In the genomic region with DNA sequence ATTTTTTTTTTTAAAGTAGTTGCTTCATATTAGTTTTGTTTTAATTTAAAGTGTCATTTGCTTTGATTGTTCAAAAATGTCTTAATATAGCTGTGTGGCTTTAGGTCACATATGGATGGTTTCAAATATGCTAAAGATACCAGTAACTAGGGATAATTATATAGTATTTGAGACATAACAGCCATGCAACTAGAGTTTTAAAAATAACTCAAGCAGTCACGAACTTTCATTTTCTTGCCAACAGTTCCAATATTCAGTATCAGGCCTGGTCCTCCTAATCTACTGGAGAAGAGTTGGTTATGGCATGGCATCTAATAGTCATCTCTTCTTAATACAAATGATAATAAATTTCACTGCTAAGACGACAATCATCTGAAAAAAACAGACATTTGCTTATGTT, we compare ENCODE assay signal across 15 cellular contexts. TPM values are rescaled to one million over a fixed set of nuclear protein-coding genes. Genes with fewer than 3 reads are reported as not detected.
DNase-seq lines count a peak whose midpoint lies in the region; ATAC-seq and TF ChIP-seq lines count a peak whose summit lies in the region.
"Had no signal": no experiment of that assay in that cellular context is flagged by ENCODE, and none has a peak within 500 bp of the region (broad histone marks: within the 10 kb centered on the region; RNA-seq: fewer than 3 reads in every experiment).

No MANE protein-coding gene starts in this region.

- H3K4me3 ChIP-seq in SK-N-SH (ENCODE audit: low read depth in 2 of 2, low read length in 1 of 2) (no peak overlapping the region; a peak in 1 of 4 replicates), epithelial cell of proximal tubule (ENCODE audit: low read depth, low read length) (peak overlapping the region; percentile 75), neural cell (ENCODE audit: low read length) (peak overlapping the region; percentile 86), upper lobe of left lung (no peak overlapping the region)
- H3K4me3 ChIP-seq: colonic mucosa had no signal

- DNase-seq in SK-N-SH (no peak), epithelial cell of proximal tubule (ENCODE audit: low read depth) (no peak), upper lobe of left lung (no peak)
- DNase-seq: activated CD4-positive, alpha-beta T cell treated with anti-CD3 and anti-CD28 coated beads, Interleukin-2, amount 50 U/mL, for 1 hour; colonic mucosa; hippocampal formation; NCI-H1694; NCI-H82 had no signal

- no peak for TF ChIP-seq RAD21 in SK-N-SH (IDR thresholded peaks at IDR 0.05; ENCODE audit: low read length)
- TF ChIP-seq RAD21 in neural cell (conservative IDR thresholded peaks at IDR 0.05) = no peak

- POLR2A ChIA-PET in SK-N-SH (lab: Yijun Ruan, JAX) = no interaction called here

- H3K4me1 ChIP-seq in SK-N-SH (ENCODE audit: control insufficient read depth in 1 of 2, insufficient read depth in 2 of 2, low read depth in 1 of 2, low read length in 1 of 2) (peaks cover 55 to 69% of the 10 kb centered on the region in 2 experiments), upper lobe of left lung (peaks cover 67 to 84% (median 83%) of the 10 kb centered on the region in 4 donors)

- ATAC-seq in SK-N-SH treated with all-trans-retinoic acid at 6 μM for 48 hours (no peak), upper lobe of left lung (ENCODE audit: low FRiP score in 2 of 2) (no peak), HG02571 (IDR thresholded peaks at IDR 0.05; ENCODE audit: unreplicated experiment) (no peak), GM21381 (IDR thresholded peaks at IDR 0.05; ENCODE audit: unreplicated experiment) (no peak), GM19452 (IDR thresholded peaks at IDR 0.05; ENCODE audit: unreplicated experiment) (no peak)

- peak overlapping the region; percentile 89 to 97; a peak in 3 of 4 replicates for H3K27ac ChIP-seq in SK-N-SH (ENCODE audit: low read depth in 2 of 2, low read length in 1 of 2)
- H3K27ac ChIP-seq in neural cell (ENCODE audit: low read length) = no peak overlapping the region
- peak overlapping the region; percentile 98 to 99 (median 99) for H3K27ac ChIP-seq in upper lobe of left lung
- H3K27ac ChIP-seq: 22Rv1 had no signal

- TF ChIP-seq CTCF in SK-N-SH (IDR thresholded peaks at IDR 0.05) = no peak
- no peak for TF ChIP-seq CTCF in epithelial cell of proximal tubule (conservative IDR thresholded peaks at IDR 0.05; ENCODE audit: low read depth, low read length)
- no peak for TF ChIP-seq CTCF in neural cell (IDR thresholded peaks at IDR 0.05; ENCODE audit: poor library complexity, severe bottlenecking)
- TF ChIP-seq CTCF in upper lobe of left lung (IDR thresholded peaks at IDR 0.05) = no peak

- TF ChIP-seq POLR2A in upper lobe of left lung (IDR thresholded peaks at IDR 0.05) = no peak

- 44% methylated on average over 2 of the region's 2 CpGs for WGBS in SK-N-SH (ENCODE audit: low lambda C conversion rate)
- 38 to 47% methylated on average over 2 of the region's 2 CpGs for WGBS in upper lobe of left lung, 2 donors

- H3F3A ChIP-seq in SK-N-SH (replicated peaks; ENCODE audit: insufficient read depth) = peaks cover 47% of the 10 kb centered on the region
- H3F3A ChIP-seq in neural cell (ENCODE audit: insufficient read depth, low read length, poor library complexity, severe bottlenecking) = no peaks in the 10 kb centered on the region

- H3K4me2 ChIP-seq in SK-N-SH = peak overlapping the region; percentile 84
- H3K4me2 ChIP-seq in neural cell (ENCODE audit: low read length) = peak overlapping the region; percentile 95

- H3K9ac ChIP-seq in SK-N-SH = peak overlapping the region; percentile 94; the same call in 1 of the 2 replicates
- no peak overlapping the region for H3K9ac ChIP-seq in neural cell (ENCODE audit: low read length)

- H3K79me2 ChIP-seq in SK-N-SH (ENCODE audit: insufficient read depth) (peaks cover 92% of the 10 kb centered on the region), neural cell (replicated peaks; ENCODE audit: insufficient read depth, low read length) (peaks cover 93% of the 10 kb centered on the region)

- H2AFZ ChIP-seq in SK-N-SH (ENCODE audit: low read depth) (no peak overlapping the region), neural cell (ENCODE audit: low read depth, low read length) (no peak overlapping the region)

- peaks cover 52% of the 10 kb centered on the region for H4K20me1 ChIP-seq in SK-N-SH (ENCODE audit: insufficient read depth)
- H4K20me1 ChIP-seq in neural cell (ENCODE audit: insufficient read depth) = peaks cover 28% of the 10 kb centered on the region

- H3K9me2 ChIP-seq in SK-N-SH = no peaks in the 10 kb centered on the region
- H3K9me2 ChIP-seq in neural cell (ENCODE audit: insufficient read depth, low read length) = no peaks in the 10 kb centered on the region

- H3K9me3 ChIP-seq in SK-N-SH (no peaks in the 10 kb centered on the region), neural cell (ENCODE audit: low read length) (no peaks in the 10 kb centered on the region), upper lobe of left lung (no peaks in the 10 kb centered on the region)
- H3K9me3 ChIP-seq: colonic mucosa had no signal

- no peak for TF ChIP-seq EP300 in SK-N-SH (IDR thresholded peaks at IDR 0.05; ENCODE audit: borderline replicate concordance in 1 of 2, low read depth in 1 of 2, low read length in 1 of 2)
- TF ChIP-seq EP300 in neural cell (conservative IDR thresholded peaks at IDR 0.05; ENCODE audit: poor library complexity, severe bottlenecking) = no peak
- TF ChIP-seq EP300 in upper lobe of left lung (IDR thresholded peaks at IDR 0.05) = no peak

- no peaks in the 10 kb centered on the region for H3K27me3 ChIP-seq in SK-N-SH (ENCODE audit: insufficient read depth)
- H3K27me3 ChIP-seq in neural cell (ENCODE audit: insufficient read depth, low read depth, low read length) = no peaks in the 10 kb centered on the region
- H3K27me3 ChIP-seq in upper lobe of left lung = no peaks in the 10 kb centered on the region
- H3K27me3 ChIP-seq: colonic mucosa had no signal

- H3K36me3 ChIP-seq in SK-N-SH (replicated peaks in 1 of 2; ENCODE audit: control insufficient read depth in 1 of 2, insufficient read depth in 2 of 2, low read length in 1 of 2) (peaks cover 43 to 45% of the 10 kb centered on the region in 2 experiments), neural cell (ENCODE audit: insufficient read depth, low read length) (peaks cover 5% of the 10 kb centered on the region), upper lobe of left lung (peaks cover 0 to 35% (median 0%) of the 10 kb centered on the region in 4 donors)
- H3K36me3 ChIP-seq: colonic mucosa had no signal

- CTCF ChIA-PET in SK-N-SH (lab: Yijun Ruan, JAX) = no interaction called here

TF ChIP-seq in SK-N-SH, 30 proteins besides CTCF, POLR2A, EP300 and RAD21 (continues in another document):
- TF ChIP-seq ZBTB33 (IDR thresholded peaks at IDR 0.05; ENCODE audit: borderline replicate concordance, low read depth) = no peak

TF ChIP-seq in SK-N-SH treated with all-trans-retinoic acid at 6 μM for 48 hours, 23 proteins besides CTCF, POLR2A, EP300 and RAD21 (continues in another document):
- no peak for TF ChIP-seq SNAI2 (CRISPR knock-in tag; IDR thresholded peaks at IDR 0.05)
- TF ChIP-seq PPARA (CRISPR knock-in tag; IDR thresholded peaks at IDR 0.05; ENCODE audit: borderline replicate concordance) = no peak
- TF ChIP-seq ZNF70 (CRISPR knock-in tag; IDR thresholded peaks at IDR 0.05) = no peak
- TF ChIP-seq ZFP30 (CRISPR knock-in tag; IDR thresholded peaks at IDR 0.05) = no peak
- TF ChIP-seq TCF4 (CRISPR knock-in tag; IDR thresholded peaks at IDR 0.05; ENCODE audit: borderline replicate concordance) = no peak
- no peak for TF ChIP-seq GLIS3 (CRISPR knock-in tag; IDR thresholded peaks at IDR 0.05)
- no peak for TF ChIP-seq BACH2 (CRISPR knock-in tag; IDR thresholded peaks at IDR 0.05; ENCODE audit: borderline replicate concordance)
- no peak for TF ChIP-seq ISL1 (CRISPR knock-in tag; IDR thresholded peaks at IDR 0.05)
- no peak for TF ChIP-seq ESRRG (CRISPR knock-in tag; IDR thresholded peaks at IDR 0.05)
- TF ChIP-seq ZC3H10 (CRISPR knock-in tag; IDR thresholded peaks at IDR 0.05) = no peak

TF ChIP-seq in neural cell, 6 proteins besides CTCF, POLR2A, EP300 and RAD21:
- TF ChIP-seq MXI1 (conservative IDR thresholded peaks at IDR 0.05; ENCODE audit: poor library complexity, severe bottlenecking) = no peak
- no peak for TF ChIP-seq SMC3 (conservative IDR thresholded peaks at IDR 0.05; ENCODE audit: poor library complexity)
- TF ChIP-seq, protein P1, sequence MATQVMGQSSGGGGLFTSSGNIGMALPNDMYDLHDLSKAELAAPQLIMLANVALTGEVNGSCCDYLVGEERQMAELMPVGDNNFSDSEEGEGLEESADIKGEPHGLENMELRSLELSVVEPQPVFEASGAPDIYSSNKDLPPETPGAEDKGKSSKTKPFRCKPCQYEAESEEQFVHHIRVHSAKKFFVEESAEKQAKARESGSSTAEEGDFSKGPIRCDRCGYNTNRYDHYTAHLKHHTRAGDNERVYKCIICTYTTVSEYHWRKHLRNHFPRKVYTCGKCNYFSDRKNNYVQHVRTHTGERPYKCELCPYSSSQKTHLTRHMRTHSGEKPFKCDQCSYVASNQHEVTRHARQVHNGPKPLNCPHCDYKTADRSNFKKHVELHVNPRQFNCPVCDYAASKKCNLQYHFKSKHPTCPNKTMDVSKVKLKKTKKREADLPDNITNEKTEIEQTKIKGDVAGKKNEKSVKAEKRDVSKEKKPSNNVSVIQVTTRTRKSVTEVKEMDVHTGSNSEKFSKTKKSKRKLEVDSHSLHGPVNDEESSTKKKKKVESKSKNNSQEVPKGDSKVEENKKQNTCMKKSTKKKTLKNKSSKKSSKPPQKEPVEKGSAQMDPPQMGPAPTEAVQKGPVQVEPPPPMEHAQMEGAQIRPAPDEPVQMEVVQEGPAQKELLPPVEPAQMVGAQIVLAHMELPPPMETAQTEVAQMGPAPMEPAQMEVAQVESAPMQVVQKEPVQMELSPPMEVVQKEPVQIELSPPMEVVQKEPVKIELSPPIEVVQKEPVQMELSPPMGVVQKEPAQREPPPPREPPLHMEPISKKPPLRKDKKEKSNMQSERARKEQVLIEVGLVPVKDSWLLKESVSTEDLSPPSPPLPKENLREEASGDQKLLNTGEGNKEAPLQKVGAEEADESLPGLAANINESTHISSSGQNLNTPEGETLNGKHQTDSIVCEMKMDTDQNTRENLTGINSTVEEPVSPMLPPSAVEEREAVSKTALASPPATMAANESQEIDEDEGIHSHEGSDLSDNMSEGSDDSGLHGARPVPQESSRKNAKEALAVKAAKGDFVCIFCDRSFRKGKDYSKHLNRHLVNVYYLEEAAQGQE (IDR thresholded peaks at IDR 0.05; ENCODE audit: borderline replicate concordance) = no peak
- no peak for TF ChIP-seq EZH2 (IDR thresholded peaks at IDR 0.05; ENCODE audit: borderline replicate concordance, insufficient read depth, low read length, poor library complexity, severe bottlenecking)
- TF ChIP-seq POLR2AphosphoS5 (IDR thresholded peaks at IDR 0.05) = no peak
- no peak for TF ChIP-seq TAF1 (IDR thresholded peaks at IDR 0.05; ENCODE audit: low read depth)

RNA-seq across cellular contexts. Expression of gene A3GALT2, which starts 24.0 kb away (rescaled TPM):
- polyA plus RNA-seq in SK-N-SH (2012; rRNA removed) = 0.07 TPM in 1 of 2 replicates, not detected in the other
- 0.03 TPM in 1 of 2 replicates, not detected in the other for polyA plus RNA-seq in SK-N-SH (2012; cell fraction: cytosol; rRNA removed)
- polyA plus RNA-seq in SK-N-SH (2012; cell fraction: nucleus; rRNA removed) = 0.60 and 0.71 TPM in 2 replicates
- not detected in 2 replicates for total RNA-seq in epithelial cell of proximal tubule
- polyA plus RNA-seq in neural cell = 0.35 TPM in 1 of 2 replicates, not detected in the other
- not detected in 2 replicates for polyA minus RNA-seq in neural cell
- under 1 TPM in 2 of 6 donors, not detected in 4; 0.79 to 0.91 TPM for total RNA-seq in upper lobe of left lung
- total RNA-seq: colonic mucosa, mononuclear cell had no signal

Comparison
In these comparisons a context has a peak if more than half of its experiments do, and no peak if none do; other contexts are left out.
1. H3K4me3 ChIP-seq: peak in epithelial cell of proximal tubule (single experiment) and neural cell (single experiment); none in SK-N-SH (0 of 2) and upper lobe of left lung (0 of 4).